ENCODE assay signal across 16 cellular contexts in genomic region chr5:168989731-168990505, GRCh38.
DNase-seq lines count a peak whose midpoint lies in the region; ATAC-seq, FAIRE-seq and TF ChIP-seq lines count a peak whose summit lies in the region.
"Had no signal": no experiment of that assay in that cellular context is flagged by ENCODE, and none has a peak within 500 bp of the region (broad histone marks: within the 10 kb centered on the region; RNA-seq: fewer than 3 reads in every experiment).

No MANE protein-coding gene starts in this region.

- no peak for TF ChIP-seq EP300 in stomach (IDR thresholded peaks at IDR 0.05)

- no peaks in the 10 kb centered on the region for H3K9me3 ChIP-seq in stomach

- intact Hi-C loops in stomach (cut with DNase I; ENCODE audit: low total_unique reads) = loop anchor here (5.0 to 10.0 kb wide), 4 partner anchors 205 to 585 kb away; partner anchors contain the start of gene SLIT3

- no peak overlapping the region for H3K4me3 ChIP-seq in LNCaP clone FGC (ENCODE audit: low read depth, low read length)
- no peak overlapping the region for H3K4me3 ChIP-seq in bronchial epithelial cell (ENCODE audit: low read depth, low read length)
- no peak overlapping the region for H3K4me3 ChIP-seq in stomach

- no peak for TF ChIP-seq POLR2A in stomach (IDR thresholded peaks at IDR 0.05)

- ATAC-seq in GM18868 (IDR thresholded peaks at IDR 0.05; ENCODE audit: unreplicated experiment) = peak; percentile 48
- no peak for ATAC-seq in foreskin keratinocyte

- H3K4me1 ChIP-seq in stomach = peaks cover 6 to 25% (median 16%) of the 10 kb centered on the region in 4 donors
- H3K4me1 ChIP-seq in foreskin keratinocyte = no peaks in the 10 kb centered on the region

- peaks cover 1% of the 10 kb centered on the region for H3K27me3 ChIP-seq in bronchial epithelial cell (ENCODE audit: control insufficient read depth, insufficient read depth, low read length)
- H3K27me3 ChIP-seq in stomach = peaks cover 0 to 12% (median 0%) of the 10 kb centered on the region in 3 donors
- H3K27me3 ChIP-seq in foreskin keratinocyte = no peaks in the 10 kb centered on the region

- DNase-seq in LNCaP clone FGC (ENCODE audit: low read depth) (peak; percentile 34), bronchial epithelial cell (ENCODE audit: low read depth) (no peak), stomach (peak; percentile 49), foreskin keratinocyte (no peak), NCI-H82 (lab: John Stamatoyannopoulos, UW) (no peak)
- no peak for DNase-seq in activated CD4-positive, alpha-beta T cell treated with anti-CD3 and anti-CD28 coated beads for 4 hours
- DNase-seq: DMS 273 treated with DMSO at 0.1 percent for 48 hours, DND-41, KBM-7, NCI-H1417 treated with DMSO at 0.1 percent for 48 hours, NCI-H187 treated with DMSO at 0.1 percent for 48 hours, NCI-H345, NCI-H526 treated with DMSO at 0.1 percent for 48 hours, SHP77 had no signal

- H3K36me3 ChIP-seq in bronchial epithelial cell (ENCODE audit: control insufficient read depth, insufficient read depth, low read length) = no peaks in the 10 kb centered on the region
- no peaks in the 10 kb centered on the region for H3K36me3 ChIP-seq in stomach

- TF ChIP-seq CTCF in LNCaP clone FGC (IDR thresholded peaks at IDR 0.05; ENCODE audit: control insufficient read depth, extremely low read depth, insufficient read depth) = no peak
- TF ChIP-seq CTCF in bronchial epithelial cell (IDR thresholded peaks at IDR 0.05; ENCODE audit: insufficient read depth, low read length, severe bottlenecking) = no peak
- TF ChIP-seq CTCF in stomach (IDR thresholded peaks at IDR 0.05) = no peak
- TF ChIP-seq CTCF in foreskin keratinocyte (conservative IDR thresholded peaks at IDR 0.05) = no peak

- 43 to 61% (median 57%) methylated on average over 8 of the region's 8 CpGs for WGBS in stomach, 5 donors

- no peak overlapping the region for H3K27ac ChIP-seq in stomach
- no peak overlapping the region for H3K27ac ChIP-seq in foreskin keratinocyte

- FAIRE-seq in bronchial epithelial cell (lab: Jason Lieb, UNC) = peak; percentile 7
- FAIRE-seq: GM19239 had no signal

Comparison
In these comparisons a context has a peak if more than half of its experiments do, and no peak if none do; other contexts are left out.
1. DNase-seq: peak in LNCaP clone FGC (single experiment) and stomach (single experiment); none in bronchial epithelial cell (single experiment), activated CD4-positive, alpha-beta T cell treated with anti-CD3 and anti-CD28 coated beads for 4 hours (0 of 2), foreskin keratinocyte (0 of 2) and NCI-H82 (single experiment).